In genomic region chr3:172515130-172515918, GRCh38 we compare ENCODE assay signal across 14 cellular contexts. TPM values are rescaled to one million over a fixed set of nuclear protein-coding genes. Genes with fewer than 3 reads are reported as not detected.
A peak's percentile ranks its signal among the peaks of the same experiment; 100 is the strongest.
DNase-seq lines count a peak whose midpoint lies in the region; ATAC-seq, FAIRE-seq and TF ChIP-seq lines count a peak whose summit lies in the region.
"Had no signal": no experiment of that assay in that cellular context is flagged by ENCODE, and none has a peak within 500 bp of the region (broad histone marks: within the 10 kb centered on the region; RNA-seq: fewer than 3 reads in every experiment).

No MANE protein-coding gene starts in this region.

- TF ChIP-seq POLR2A in stomach (IDR thresholded peaks at IDR 0.05): no peak

- no peak for DNase-seq in activated T-cell treated with anti-CD3 and anti-CD28 coated beads, Interleukin-2, amount 50 U/mL, for 24 hours
- DNase-seq in activated T-cell treated with anti-CD3 and anti-CD28 coated beads, Interleukin-2, amount 50 U/mL, for 48 hours: no peak
- DNase-seq in kidney: no peak
- DNase-seq in stomach: no peak
- DNase-seq in NCI-H1436 treated with DMSO at 0.1 percent for 48 hours (lab: John Stamatoyannopoulos, UW): no peak
- no peak for DNase-seq in cerebellum (ENCODE audit: low spot score)
- DNase-seq in NCI-H345 treated with DMSO at 0.1 percent for 48 hours (lab: John Stamatoyannopoulos, UW; ENCODE audit: unreplicated experiment): no peak
- DNase-seq: activated CD4-positive, CD25-positive, alpha-beta regulatory T cell; head of caudate nucleus; NCI-H774 had no signal

- H3K9me3 ChIP-seq in kidney (ENCODE audit: control insufficient read depth in 1 of 2, low read length in 2 of 2): no peaks in the 10 kb centered on the region
- no peaks in the 10 kb centered on the region for H3K9me3 ChIP-seq in stomach

- peak overlapping the region; percentile 30 for H3K4me3 Mint-ChIP-seq in activated T-cell treated with anti-CD3 and anti-CD28 coated beads, Interleukin-2, amount 50 U/mL, for 24 hours
- peak overlapping the region; percentile 91 for H3K4me3 Mint-ChIP-seq in activated T-helper 17 cell treated with anti-CD3 and anti-CD28 coated beads, Interleukin-2, amount 50 U/mL, for 72 hours
- H3K4me3 Mint-ChIP-seq: brain, neural crest cell had no signal

- H3K9ac ChIP-seq in kidney (ENCODE audit: low read length in 2 of 2): no peak overlapping the region

- H3K4me1 ChIP-seq in kidney (ENCODE audit: control insufficient read depth in 1 of 2, insufficient read depth in 1 of 2, low read depth in 1 of 2, low read length in 2 of 2) (peaks cover 12 to 30% of the 10 kb centered on the region in 2 donors), stomach (peaks cover 55 to 88% (median 74%) of the 10 kb centered on the region in 4 donors)

- no peak for ATAC-seq in activated T-helper 17 cell treated with anti-CD3 and anti-CD28 coated beads, Interleukin-2, amount 50 U/mL, for 72 hours (replicated peaks)

- no peak for TF ChIP-seq CTCF in kidney (IDR thresholded peaks at IDR 0.05; ENCODE audit: borderline replicate concordance, extremely low read depth, insufficient read depth)
- no peak for TF ChIP-seq CTCF in stomach (IDR thresholded peaks at IDR 0.05)

- H3K4me3 ChIP-seq in kidney (ENCODE audit: low read length in 2 of 2) (no peak overlapping the region), stomach (no peak overlapping the region)

- 31 to 43% (median 39%) methylated on average over 4 of the region's 4 CpGs for WGBS in stomach, 5 donors

- intact Hi-C loops in kidney (cut with DNase I): no loop called here
- intact Hi-C loops in stomach (cut with DNase I; ENCODE audit: low total_unique reads): no loop called here

- peaks cover 93% of the 10 kb centered on the region for H3K4me1 Mint-ChIP-seq in activated T-cell treated with anti-CD3 and anti-CD28 coated beads, Interleukin-2, amount 50 U/mL, for 24 hours (ENCODE audit: low read depth)
- H3K4me1 Mint-ChIP-seq in activated T-helper 17 cell treated with anti-CD3 and anti-CD28 coated beads, Interleukin-2, amount 50 U/mL, for 72 hours: peaks cover 75% of the 10 kb centered on the region
- H3K4me1 Mint-ChIP-seq: brain, neural crest cell had no signal

- peak overlapping the region; percentile 96 for H3K27ac Mint-ChIP-seq in activated T-cell treated with anti-CD3 and anti-CD28 coated beads, Interleukin-2, amount 50 U/mL, for 24 hours
- H3K27ac Mint-ChIP-seq in activated T-helper 17 cell treated with anti-CD3 and anti-CD28 coated beads, Interleukin-2, amount 50 U/mL, for 72 hours: peak overlapping the region; percentile 82
- H3K27ac Mint-ChIP-seq: brain had no signal

- no peaks in the 10 kb centered on the region for H3K27me3 ChIP-seq in stomach

- H3K36me3 ChIP-seq in kidney (ENCODE audit: control insufficient read depth in 1 of 2, insufficient read depth in 2 of 2, low read length in 2 of 2) (peaks cover 14 to 45% of the 10 kb centered on the region in 2 donors), stomach (peaks cover 5 to 49% (median 41%) of the 10 kb centered on the region in 4 donors)

- peaks cover 68% of the 10 kb centered on the region for H3K36me3 Mint-ChIP-seq in activated T-cell treated with anti-CD3 and anti-CD28 coated beads, Interleukin-2, amount 50 U/mL, for 24 hours (ENCODE audit: low read depth)
- peaks cover 84% of the 10 kb centered on the region for H3K36me3 Mint-ChIP-seq in activated T-helper 17 cell treated with anti-CD3 and anti-CD28 coated beads, Interleukin-2, amount 50 U/mL, for 72 hours (ENCODE audit: low read depth)
- H3K36me3 Mint-ChIP-seq: brain had no signal

- TF ChIP-seq EP300 in stomach (IDR thresholded peaks at IDR 0.05): no peak

- no peaks in the 10 kb centered on the region for H3K9me3 Mint-ChIP-seq in activated T-cell treated with anti-CD3 and anti-CD28 coated beads, Interleukin-2, amount 50 U/mL, for 24 hours
- no peaks in the 10 kb centered on the region for H3K9me3 Mint-ChIP-seq in activated T-helper 17 cell treated with anti-CD3 and anti-CD28 coated beads, Interleukin-2, amount 50 U/mL, for 72 hours
- H3K9me3 Mint-ChIP-seq: neural crest cell had no signal

- H3K27ac ChIP-seq in kidney (ENCODE audit: low read depth in 2 of 2, low read length in 2 of 2) (peak overlapping the region; percentile 14 to 61), stomach (peak overlapping the region; percentile 24 to 91 (median 74))

- H3K27me3 Mint-ChIP-seq in activated T-cell treated with anti-CD3 and anti-CD28 coated beads, Interleukin-2, amount 50 U/mL, for 24 hours: no peaks in the 10 kb centered on the region
- H3K27me3 Mint-ChIP-seq in activated T-helper 17 cell treated with anti-CD3 and anti-CD28 coated beads, Interleukin-2, amount 50 U/mL, for 72 hours: no peaks in the 10 kb centered on the region

- FAIRE-seq in kidney (lab: Jason Lieb, UNC): no peak

RNA-seq across cellular contexts. Expression of gene TNFSF10, which starts 7.9 kb away (rescaled TPM):
- 10 to 100 TPM; 33.6 to 36.1 TPM for total RNA-seq in activated T-helper 17 cell treated with anti-CD3 and anti-CD28 coated beads, Interleukin-2, amount 50 U/mL, for 72 hours
- 277 TPM for total RNA-seq in kidney
- 75.4 TPM for polyA plus RNA-seq in kidney (ENCODE audit: insufficient read depth, low read depth, low replicate concordance)
- total RNA-seq in stomach: 10 to 100 TPM in 4 of 5 donors, 1 to 10 TPM in 1; 4.0 to 84.2 (median 29.2) TPM
- polyA plus RNA-seq in stomach: 10 to 100 TPM; 18.4 to 54.3 (median 18.5) TPM
- 2.0 TPM for total RNA-seq in cerebellum
- total RNA-seq: LHCN-M2, neural crest cell had no signal
